ENCODE assay signal across 11 cellular contexts in genomic region chr18:11005528-11005927, GRCh38.
DNase-seq lines count a peak whose midpoint lies in the region; ATAC-seq, FAIRE-seq and TF ChIP-seq lines count a peak whose summit lies in the region.
"Had no signal": no experiment of that assay in that cellular context is flagged by ENCODE, and none has a peak within 500 bp of the region (broad histone marks: within the 10 kb centered on the region; RNA-seq: fewer than 3 reads in every experiment).

No MANE protein-coding gene starts in this region.

- H3K27me3 Mint-ChIP-seq in Caco-2 (ENCODE audit: insufficient read depth, unreplicated experiment), result no peaks in the 10 kb centered on the region
- H3K27me3 Mint-ChIP-seq in stimulated activated naive B cell treated with anti-CD40 and anti-IgM and Interleukin-4, amounts not matched to agents 10 μg/mL and 1 μg/mL and 100 μg/mL, for 72 hours, result no peaks in the 10 kb centered on the region
- H3K27me3 Mint-ChIP-seq in CD8-positive, alpha-beta T cell (ENCODE audit: low read depth), result no peaks in the 10 kb centered on the region
- H3K27me3 Mint-ChIP-seq: activated naive CD4-positive, alpha-beta T cell treated with anti-CD3 and anti-CD28 coated beads, Interleukin-2, amount 10 ng/mL, durations not matched to agents 7 days and 5 days had no signal

- no peaks in the 10 kb centered on the region for H3K79me2 ChIP-seq in endothelial cell of umbilical vein (ENCODE audit: control insufficient read depth, insufficient read depth, low read length)

- no peaks in the 10 kb centered on the region for H3K27me3 ChIP-seq in Caco-2 (replicated peaks; ENCODE audit: control insufficient read depth, insufficient read depth, low read length)
- H3K27me3 ChIP-seq in endothelial cell of umbilical vein (ENCODE audit: control insufficient read depth in 2 of 2, insufficient read depth in 2 of 2, low read length in 2 of 2), result no peaks in the 10 kb centered on the region
- no peaks in the 10 kb centered on the region for H3K27me3 ChIP-seq in CD8-positive, alpha-beta T cell (ENCODE audit: insufficient read depth, low read length)

- CTCF ChIA-PET in Caco-2 (lab: Charles Lee) (no interaction called here), endothelial cell of umbilical vein (lab: Charles Lee) (interaction anchor here (1.0 to 2.2 kb wide), 4 partner anchors 36 to 154 kb away, joined by 4 to 14 read pairs (median 5); no protein-coding TSS in a partner anchor)
- CTCF ChIA-PET in CD8-positive, alpha-beta T cell (lab: Charles Lee), result no interaction called here

- H3K36me3 Mint-ChIP-seq in Caco-2 (ENCODE audit: insufficient read depth, unreplicated experiment), result no peaks in the 10 kb centered on the region
- H3K36me3 Mint-ChIP-seq in stimulated activated naive B cell treated with anti-CD40 and anti-IgM and Interleukin-4, amounts not matched to agents 10 μg/mL and 1 μg/mL and 100 μg/mL, for 72 hours, result no peaks in the 10 kb centered on the region
- H3K36me3 Mint-ChIP-seq in CD8-positive, alpha-beta T cell, result no peaks in the 10 kb centered on the region
- H3K36me3 Mint-ChIP-seq: activated naive CD4-positive, alpha-beta T cell treated with anti-CD3 and anti-CD28 coated beads, Interleukin-2, amount 10 ng/mL, durations not matched to agents 7 days and 5 days had no signal

- WGBS in mesodermal cell (ENCODE audit: insufficient coverage in 2 of 2), 2 experiments, result 61 to 85% methylated on average over 2 of the region's 5 CpGs

- ATAC-seq in stimulated activated naive B cell treated with anti-CD40 and anti-IgM and Interleukin-4, amounts not matched to agents 10 μg/mL and 1 μg/mL and 100 μg/mL, for 72 hours (replicated peaks), result no peak
- ATAC-seq in HG02571 (IDR thresholded peaks at IDR 0.05; ENCODE audit: unreplicated experiment) (no peak), HG03135 (IDR thresholded peaks at IDR 0.05; ENCODE audit: unreplicated experiment) (no peak)
- no peak for ATAC-seq in CD8-positive, alpha-beta T cell

- H3K36me3 ChIP-seq in Caco-2 (ENCODE audit: control insufficient read depth, insufficient read depth, low read length), result no peaks in the 10 kb centered on the region
- no peaks in the 10 kb centered on the region for H3K36me3 ChIP-seq in endothelial cell of umbilical vein (ENCODE audit: control insufficient read depth in 2 of 2, extremely low read depth in 1 of 2, insufficient read depth in 2 of 2, low read length in 2 of 2)
- no peaks in the 10 kb centered on the region for H3K36me3 ChIP-seq in mesodermal cell (ENCODE audit: control insufficient read depth, insufficient read depth, low read length)
- no peaks in the 10 kb centered on the region for H3K36me3 ChIP-seq in CD8-positive, alpha-beta T cell (ENCODE audit: insufficient read depth, low read length)

- peak overlapping the region; percentile 43 for H3K4me3 Mint-ChIP-seq in Caco-2 (ENCODE audit: unreplicated experiment)
- no peak overlapping the region for H3K4me3 Mint-ChIP-seq in stimulated activated naive B cell treated with anti-CD40 and anti-IgM and Interleukin-4, amounts not matched to agents 10 μg/mL and 1 μg/mL and 100 μg/mL, for 72 hours
- no peak overlapping the region for H3K4me3 Mint-ChIP-seq in CD8-positive, alpha-beta T cell
- H3K4me3 Mint-ChIP-seq: activated naive CD4-positive, alpha-beta T cell treated with anti-CD3 and anti-CD28 coated beads, Interleukin-2, amount 10 ng/mL, durations not matched to agents 7 days and 5 days had no signal

- peak overlapping the region; percentile 50 for H2AFZ ChIP-seq in endothelial cell of umbilical vein (ENCODE audit: low read depth, low read length)

- no peaks in the 10 kb centered on the region for H4K20me1 ChIP-seq in endothelial cell of umbilical vein (replicated peaks; ENCODE audit: control insufficient read depth, extremely low read depth, insufficient read depth, low read length)

- H3K4me1 Mint-ChIP-seq in Caco-2 (ENCODE audit: low read depth, unreplicated experiment), result peaks cover 28% of the 10 kb centered on the region
- no peaks in the 10 kb centered on the region for H3K4me1 Mint-ChIP-seq in stimulated activated naive B cell treated with anti-CD40 and anti-IgM and Interleukin-4, amounts not matched to agents 10 μg/mL and 1 μg/mL and 100 μg/mL, for 72 hours
- no peaks in the 10 kb centered on the region for H3K4me1 Mint-ChIP-seq in CD8-positive, alpha-beta T cell (ENCODE audit: low read depth)
- H3K4me1 Mint-ChIP-seq: activated naive CD4-positive, alpha-beta T cell treated with anti-CD3 and anti-CD28 coated beads, Interleukin-2, amount 10 ng/mL, durations not matched to agents 7 days and 5 days had no signal

- H3K9me3 ChIP-seq in Caco-2 (no peaks in the 10 kb centered on the region; the same call in 1 of the 2 replicates), endothelial cell of umbilical vein (replicated peaks; ENCODE audit: control insufficient read depth, insufficient read depth, low read length) (no peaks in the 10 kb centered on the region), mesodermal cell (ENCODE audit: control insufficient read depth, low read length) (no peaks in the 10 kb centered on the region)
- H3K9me3 ChIP-seq in CD8-positive, alpha-beta T cell (ENCODE audit: low read length), result no peaks in the 10 kb centered on the region

- H3K9me1 ChIP-seq in endothelial cell of umbilical vein (replicated peaks; ENCODE audit: control insufficient read depth, extremely low read depth, insufficient read depth, low read length), result no peaks in the 10 kb centered on the region

- peak; percentile 79 to 81 for DNase-seq in Caco-2
- peak; percentile 54 for DNase-seq in LNCaP clone FGC (ENCODE audit: low read depth)
- DNase-seq in endothelial cell of umbilical vein (ENCODE audit: low read depth, low spot score), result peak; percentile 95
- no peak for DNase-seq in stimulated activated naive B cell treated with anti-CD40 and anti-IgM and Interleukin-4, amounts not matched to agents 10 μg/mL and 1 μg/mL and 100 μg/mL, for 72 hours
- DNase-seq in CD8-positive, alpha-beta T cell, result no peak
- DNase-seq: activated naive CD4-positive, alpha-beta T cell treated with anti-CD3 and anti-CD28 coated beads, Interleukin-2, amount 10 ng/mL, durations not matched to agents 7 days and 5 days; NCI-H1694 treated with DMSO at 0.1 percent for 48 hours; small intestine had no signal

- H3K4me3 ChIP-seq in Caco-2 (ENCODE audit: low read depth, low read length), result no peak overlapping the region
- no peak overlapping the region for H3K4me3 ChIP-seq in LNCaP clone FGC (ENCODE audit: low read depth, low read length)
- H3K4me3 ChIP-seq in endothelial cell of umbilical vein (replicated peaks in 1 of 3; ENCODE audit: insufficient read depth in 1 of 3, low read depth in 1 of 3, low read length in 3 of 3), result peak overlapping the region in 1 of 3 experiments; percentile 5
- H3K4me3 ChIP-seq in mesodermal cell (ENCODE audit: extremely low read depth, insufficient read depth, low read length, poor library complexity, severe bottlenecking), result no peak overlapping the region
- no peak overlapping the region for H3K4me3 ChIP-seq in CD8-positive, alpha-beta T cell (ENCODE audit: low read depth, low read length)

- FAIRE-seq in endothelial cell of umbilical vein (lab: Jason Lieb, UNC), result peak; percentile 83
- FAIRE-seq: small intestine had no signal

- H3K27ac ChIP-seq in endothelial cell of umbilical vein (ENCODE audit: insufficient read depth, low read depth, low read length), result peak overlapping the region; percentile 87
- peak overlapping the region; percentile 51 for H3K27ac ChIP-seq in mesodermal cell (ENCODE audit: low read depth, low read length, severe bottlenecking)
- no peak overlapping the region for H3K27ac ChIP-seq in CD8-positive, alpha-beta T cell (ENCODE audit: low read depth, low read length)

- intact Hi-C loops in Caco-2 (cut with micrococcal nuclease; ENCODE audit: unreplicated experiment) (no loop called here), endothelial cell of umbilical vein (cut with micrococcal nuclease) (loop anchor here (1.0 to 5.0 kb wide), 3 partner anchors 20 to 78 kb away; no protein-coding TSS in a partner anchor)
- intact Hi-C loops in CD8-positive, alpha-beta T cell (cut with DNase I, micrococcal nuclease), result no loop called here

- no peak for TF ChIP-seq POLR2A in endothelial cell of umbilical vein (IDR thresholded peaks at IDR 0.05; ENCODE audit: low read depth, low read length)

- peak overlapping the region; percentile 90 for H3K27ac Mint-ChIP-seq in Caco-2 (ENCODE audit: unreplicated experiment)
- H3K27ac Mint-ChIP-seq in stimulated activated naive B cell treated with anti-CD40 and anti-IgM and Interleukin-4, amounts not matched to agents 10 μg/mL and 1 μg/mL and 100 μg/mL, for 72 hours, result no peak overlapping the region
- H3K27ac Mint-ChIP-seq in CD8-positive, alpha-beta T cell, result no peak overlapping the region
- H3K27ac Mint-ChIP-seq: activated naive CD4-positive, alpha-beta T cell treated with anti-CD3 and anti-CD28 coated beads, Interleukin-2, amount 10 ng/mL, durations not matched to agents 7 days and 5 days had no signal

- H3K4me1 ChIP-seq in Caco-2, result peaks cover 21% of the 10 kb centered on the region
- peaks cover 43% of the 10 kb centered on the region for H3K4me1 ChIP-seq in endothelial cell of umbilical vein (ENCODE audit: control insufficient read depth, extremely low read depth, insufficient read depth, low read length)
- H3K4me1 ChIP-seq in mesodermal cell (ENCODE audit: control insufficient read depth, insufficient read depth, low read length, poor library complexity, severe bottlenecking), result peaks cover 6% of the 10 kb centered on the region
- no peaks in the 10 kb centered on the region for H3K4me1 ChIP-seq in CD8-positive, alpha-beta T cell (ENCODE audit: insufficient read depth, low read length)

- H3K4me2 ChIP-seq in endothelial cell of umbilical vein (ENCODE audit: insufficient read depth, low read length), result peak overlapping the region; percentile 31

- POLR2A ChIA-PET in Caco-2 (lab: Charles Lee), result no interaction called here
- POLR2A ChIA-PET in endothelial cell of umbilical vein (lab: Charles Lee), result interaction anchor here (0.5 kb wide), 1 partner anchor 1403 kb away, joined by 4 read pairs; no protein-coding TSS in a partner anchor
- POLR2A ChIA-PET in CD8-positive, alpha-beta T cell (lab: Charles Lee), result no interaction called here

- BruUV-seq in Caco-2 (replicated peaks; lab: Mats Ljungman, UMichigan) (no TSS peak), endothelial cell of umbilical vein (replicated peaks; lab: Mats Ljungman, UMichigan) (no TSS peak)

- H3K9ac ChIP-seq in endothelial cell of umbilical vein (replicated peaks; ENCODE audit: extremely low read depth, insufficient read depth, low read length), result peak overlapping the region; percentile 40

- no peaks in the 10 kb centered on the region for H3K9me3 Mint-ChIP-seq in Caco-2 (ENCODE audit: unreplicated experiment)
- H3K9me3 Mint-ChIP-seq in stimulated activated naive B cell treated with anti-CD40 and anti-IgM and Interleukin-4, amounts not matched to agents 10 μg/mL and 1 μg/mL and 100 μg/mL, for 72 hours, result no peaks in the 10 kb centered on the region
- H3K9me3 Mint-ChIP-seq in CD8-positive, alpha-beta T cell, result no peaks in the 10 kb centered on the region

- TF ChIP-seq CTCF in Caco-2 (IDR thresholded peaks at IDR 0.05; ENCODE audit: insufficient read depth in 1 of 2, low read depth in 1 of 2, low read length in 1 of 2, severe bottlenecking in 1 of 2, unreplicated experiment in 1 of 2) (no peak), LNCaP clone FGC (IDR thresholded peaks at IDR 0.05; ENCODE audit: control insufficient read depth, extremely low read depth, insufficient read depth) (no peak), endothelial cell of umbilical vein (IDR thresholded peaks at IDR 0.05; ENCODE audit: extremely low read depth in 1 of 2, insufficient read depth in 1 of 2, low read depth in 1 of 2, low read length in 2 of 2) (no peak)
- no peak for TF ChIP-seq CTCF in CD8-positive, alpha-beta T cell (IDR thresholded peaks at IDR 0.05)

- dilution Hi-C loops in endothelial cell of umbilical vein (cut with MboI; ENCODE audit: extremely low pct_ligation_motif_present, low sequenced_read_pairs), result no loop called here

Comparison
In these comparisons a context has a peak if more than half of its experiments do, and no peak if none do; other contexts are left out.
1. DNase-seq: peak in Caco-2 (2 of 2), LNCaP clone FGC (single experiment) and endothelial cell of umbilical vein (single experiment); none in stimulated activated naive B cell treated with anti-CD40 and anti-IgM and Interleukin-4, amounts not matched to agents 10 μg/mL and 1 μg/mL and 100 μg/mL, for 72 hours (single experiment) and CD8-positive, alpha-beta T cell (0 of 7).